Comparison of ENCODE assay signal across 8 cellular contexts in genomic region chr6:11585426-11586016, GRCh38. TPM values are rescaled to one million over a fixed set of nuclear protein-coding genes. Genes with fewer than 3 reads are reported as not detected.
DNase-seq lines count a peak whose midpoint lies in the region; ATAC-seq and TF ChIP-seq lines count a peak whose summit lies in the region.

No MANE protein-coding gene starts in this region.

- H3K9me3 Mint-ChIP-seq in activated naive CD4-positive, alpha-beta T cell treated with anti-CD3 and anti-CD28 coated beads, Interleukin-2, amount 10 ng/mL, durations not matched to agents 7 days and 5 days = no peaks in the 10 kb centered on the region

- H3K36me3 Mint-ChIP-seq in activated naive CD4-positive, alpha-beta T cell treated with anti-CD3 and anti-CD28 coated beads, Interleukin-2, amount 10 ng/mL, durations not matched to agents 7 days and 5 days = no peaks in the 10 kb centered on the region

- no peak overlapping the region for H3K4me3 ChIP-seq in GM12864 (ENCODE audit: low read depth, low read length)
- no peak overlapping the region for H3K4me3 ChIP-seq in mucosa of descending colon

- CTCF ChIA-PET in activated naive CD4-positive, alpha-beta T cell treated with anti-CD3 and anti-CD28 coated beads, Interleukin-2, amount 10 ng/mL, durations not matched to agents 7 days and 5 days (lab: Charles Lee) = interaction anchor here (0.6 to 2.6 kb wide), 7 partner anchors 10 to 1021 kb away, joined by 4 to 13 read pairs (median 4); partner anchors contain the start of gene EDN1

- DNase-seq in GM12864 (ENCODE audit: low read depth) (peak; percentile 25), NCI-H2171 (lab: John Stamatoyannopoulos, UW) (peak; percentile 1), cerebellar cortex (ENCODE audit: low spot score) (peak; percentile 61), mucosa of descending colon (peak in 1 of 3 donors; percentile 42)
- DNase-seq in activated naive CD4-positive, alpha-beta T cell treated with anti-CD3 and anti-CD28 coated beads, Interleukin-2, amount 10 ng/mL, durations not matched to agents 7 days and 5 days = no peak

- H3K36me3 ChIP-seq in mucosa of descending colon (ENCODE audit: low read depth) = no peaks in the 10 kb centered on the region

- no peak overlapping the region for H3K27ac Mint-ChIP-seq in activated naive CD4-positive, alpha-beta T cell treated with anti-CD3 and anti-CD28 coated beads, Interleukin-2, amount 10 ng/mL, durations not matched to agents 7 days and 5 days

- no peak overlapping the region for H3K27ac ChIP-seq in 22Rv1

- ATAC-seq in mucosa of descending colon (no peak), HG02759 (IDR thresholded peaks at IDR 0.05; ENCODE audit: unreplicated experiment) (no peak), HG02884 (IDR thresholded peaks at IDR 0.05; ENCODE audit: unreplicated experiment) (no peak)

- H3K4me1 Mint-ChIP-seq in activated naive CD4-positive, alpha-beta T cell treated with anti-CD3 and anti-CD28 coated beads, Interleukin-2, amount 10 ng/mL, durations not matched to agents 7 days and 5 days = no peaks in the 10 kb centered on the region

- intact Hi-C loops in mucosa of descending colon (cut with DNase I, micrococcal nuclease) = no loop called here

- TF ChIP-seq CTCF in 22Rv1 (IDR thresholded peaks at IDR 0.05) (peak; percentile 76), GM12864 (IDR thresholded peaks at IDR 0.05; ENCODE audit: low read depth, low read length, missing control alignments) (peak; percentile 50), mucosa of descending colon (IDR thresholded peaks at IDR 0.05) (peak; percentile 9)

- H3K27me3 Mint-ChIP-seq in activated naive CD4-positive, alpha-beta T cell treated with anti-CD3 and anti-CD28 coated beads, Interleukin-2, amount 10 ng/mL, durations not matched to agents 7 days and 5 days = peaks cover 7% of the 10 kb centered on the region

- H3K9me3 ChIP-seq in mucosa of descending colon = no peaks in the 10 kb centered on the region

- H3K4me1 ChIP-seq in mucosa of descending colon (ENCODE audit: low read depth) = no peaks in the 10 kb centered on the region

- H3K4me3 Mint-ChIP-seq in activated naive CD4-positive, alpha-beta T cell treated with anti-CD3 and anti-CD28 coated beads, Interleukin-2, amount 10 ng/mL, durations not matched to agents 7 days and 5 days = no peak overlapping the region

RNA-seq across cellular contexts. Expression of gene TMEM170B, which starts 48.0 kb away (rescaled TPM):
- 1 to 10 TPM in 2 of 3 donors, under 1 TPM in 1; 0.98 to 9.0 (median 2.0) TPM for total RNA-seq in mucosa of descending colon

Comparison
In these comparisons a context has a peak if more than half of its experiments do, and no peak if none do; other contexts are left out.
1. CTCF ChIP-seq: peak in every context shown above with its lines; median percentile 76 in 22Rv1; 50 in GM12864; 9 in mucosa of descending colon.